In genomic region chr6:26170951-26171841, GRCh38 we compare ENCODE assay signal across 1 cellular context.
TF ChIP-seq lines count a peak whose summit lies in the region.

No MANE protein-coding gene starts in this region.

TF ChIP-seq in GM23338, 12 proteins besides CTCF, POLR2A, EP300 and RAD21 (continued from another document):
- no peak for TF ChIP-seq ZNF462 (CRISPR knock-in tag; IDR thresholded peaks at IDR 0.05)
- TF ChIP-seq EZH2phosphoT487 (IDR thresholded peaks at IDR 0.05; ENCODE audit: unreplicated experiment) = no peak
- no peak for TF ChIP-seq REST (IDR thresholded peaks at IDR 0.05; ENCODE audit: unreplicated experiment)
- no peak for TF ChIP-seq EZH2 (IDR thresholded peaks at IDR 0.05; ENCODE audit: low read depth, unreplicated experiment)
- no peak for TF ChIP-seq POLR2AphosphoS5 (IDR thresholded peaks at IDR 0.05; ENCODE audit: low read depth)
- no peak for TF ChIP-seq ZNF331 (CRISPR knock-in tag; IDR thresholded peaks at IDR 0.05; ENCODE audit: low read depth)
